24 cellular contexts compared by ENCODE assay signal in genomic region chr2:70632388-70632787, GRCh38.
"Had no signal": no experiment of that assay in that cellular context is flagged by ENCODE, and none has a peak within 500 bp of the region (broad histone marks: within the 10 kb centered on the region; RNA-seq: fewer than 3 reads in every experiment).

No MANE protein-coding gene starts in this region.

- H3K9me3 Mint-ChIP-seq: natural killer cell had no signal

- H3K4me1 Mint-ChIP-seq: natural killer cell; stimulated activated effector memory CD8-positive, alpha-beta T cell treated with anti-CD3 and anti-CD28 coated beads, Interleukin-12 subunit alpha, Interleukin-12 subunit beta, amount 100 ng/mL, for 72 hours had no signal

- H3K4me3 ChIP-seq: esophagus muscularis mucosa, heart right ventricle, lower lobe of right lung, ovary, psoas muscle, sigmoid colon, stomach, thyroid gland, vagina had no signal

- H3K4me1 ChIP-seq: foreskin keratinocyte, lower lobe of right lung, psoas muscle, thyroid gland had no signal

- DNase-seq: dermis blood vessel endothelial cell; effector memory CD4-positive, alpha-beta T cell; foreskin keratinocyte; glutamatergic neuron; heart right ventricle; hypothalamus; left ventricle myocardium superior; lower lobe of right lung; natural killer cell; occipital lobe; ovary; posterior cingulate gyrus; psoas muscle; right cardiac atrium; sigmoid colon; stimulated activated CD4-positive, alpha-beta T cell treated with anti-CD3 and anti-CD28 coated beads, Interleukin-2, amount 100 ng/mL, for 24 hours; stimulated activated CD4-positive, alpha-beta T cell treated with anti-CD3 and anti-CD28 coated beads, Interleukin-4, amount 100 ng/mL, for 24 hours; stimulated activated naive CD4-positive, alpha-beta T cell treated with Interleukin-2 at 50 U/mL for 16 hours; stomach; thyroid gland; trophoblast cell had no signal

- H3K27me3 ChIP-seq: ovary, sigmoid colon, stomach, thyroid gland, vagina had no signal

- H3K27ac ChIP-seq: esophagus muscularis mucosa, foreskin keratinocyte, heart right ventricle, lower lobe of right lung, ovary, psoas muscle, sigmoid colon, stomach, thyroid gland, vagina had no signal

- H3K36me3 Mint-ChIP-seq: natural killer cell; stimulated activated effector memory CD8-positive, alpha-beta T cell treated with anti-CD3 and anti-CD28 coated beads, Interleukin-12 subunit alpha, Interleukin-12 subunit beta, amount 100 ng/mL, for 72 hours had no signal

- H3K36me3 ChIP-seq: esophagus muscularis mucosa, heart right ventricle, lower lobe of right lung, ovary, sigmoid colon, stomach, thyroid gland, vagina had no signal

- H3K9me3 ChIP-seq: lower lobe of right lung, ovary, thyroid gland, vagina had no signal

- H3K27ac Mint-ChIP-seq: natural killer cell; stimulated activated effector memory CD8-positive, alpha-beta T cell treated with anti-CD3 and anti-CD28 coated beads, Interleukin-12 subunit alpha, Interleukin-12 subunit beta, amount 100 ng/mL, for 72 hours had no signal

- H3K4me3 Mint-ChIP-seq: natural killer cell; stimulated activated effector memory CD8-positive, alpha-beta T cell treated with anti-CD3 and anti-CD28 coated beads, Interleukin-12 subunit alpha, Interleukin-12 subunit beta, amount 100 ng/mL, for 72 hours had no signal
